In genomic region chr5:157858527-157859226, GRCh38 we compare ENCODE assay signal across 8 cellular contexts. TPM values are rescaled to one million over a fixed set of nuclear protein-coding genes. Genes with fewer than 3 reads are reported as not detected.
DNase-seq lines count a peak whose midpoint lies in the region; FAIRE-seq and TF ChIP-seq lines count a peak whose summit lies in the region.

CLINT1 (minus strand) TSS chr5:157859145; CDS start chr5:157858970, 175 bp downstream.

- peaks cover 53% of the 10 kb centered on the region for H3K4me1 ChIP-seq in MM.1S (ENCODE audit: low read length)
- peaks cover 10% of the 10 kb centered on the region for H3K4me1 ChIP-seq in SJSA1 (replicated peaks)
- H3K4me1 ChIP-seq in stomach smooth muscle (ENCODE audit: control insufficient read depth, insufficient read depth, low read length) = peaks cover 3% of the 10 kb centered on the region

- peaks cover 2% of the 10 kb centered on the region for H3K36me3 Mint-ChIP-seq in neural crest cell (ENCODE audit: low read depth)

- peak; percentile 88 for DNase-seq in EL
- DNase-seq in H54 (ENCODE audit: insufficient read length, low spot score) = peak; percentile 92
- peak; percentile 91 for DNase-seq in MM.1S
- peak; percentile 87 to 95 for DNase-seq in SJSA1 (ENCODE audit: low read depth in 1 of 2, low spot score in 2 of 2)
- peak; percentile 61 to 83 (median 76) for DNase-seq in activated naive CD4-positive, alpha-beta T cell (lab: John Stamatoyannopoulos, UW)
- peak; percentile 81 to 95 for DNase-seq in foreskin fibroblast
- peak; percentile 83 for DNase-seq in neural crest cell (ENCODE audit: low read depth, low spot score)

- H3K27ac Mint-ChIP-seq in neural crest cell (ENCODE audit: unreplicated experiment) = peak within 1 kb of the TSS; percentile 97

- TF ChIP-seq POLR2A in H54 (IDR thresholded peaks at IDR 0.05; ENCODE audit: low read depth, low read length) = peak; percentile 88

- H3K27me3 ChIP-seq in MM.1S (replicated peaks; ENCODE audit: insufficient read depth, low read length) (no peaks in the 10 kb centered on the region), SJSA1 (replicated peaks) (no peaks in the 10 kb centered on the region), stomach smooth muscle (ENCODE audit: control insufficient read depth in 1 of 2, insufficient read depth in 2 of 2, low read length in 2 of 2) (no peaks in the 10 kb centered on the region)

- peak within 1 kb of the TSS; percentile 93 for H3K4me3 ChIP-seq in MM.1S (ENCODE audit: low read length)
- peak within 1 kb of the TSS; percentile 61 for H3K4me3 ChIP-seq in SJSA1
- H3K4me3 ChIP-seq in foreskin fibroblast (ENCODE audit: low read depth in 1 of 2, low read length in 2 of 2) = peak within 1 kb of the TSS; percentile 84 to 92
- H3K4me3 ChIP-seq in stomach smooth muscle (ENCODE audit: low read length in 2 of 2) = peak within 1 kb of the TSS; percentile 91 to 92

- H3K9me3 ChIP-seq in MM.1S (replicated peaks; ENCODE audit: insufficient read depth, low read length) (no peaks in the 10 kb centered on the region), SJSA1 (replicated peaks) (no peaks in the 10 kb centered on the region), stomach smooth muscle (ENCODE audit: control insufficient read depth in 2 of 2, low read length in 2 of 2) (no peaks in the 10 kb centered on the region)

- H3K4me3 Mint-ChIP-seq in neural crest cell = peak within 1 kb of the TSS; percentile 97

- H4K20me1 ChIP-seq in MM.1S (ENCODE audit: insufficient read depth, low read length) = peaks cover 12% of the 10 kb centered on the region

- peaks cover 36% of the 10 kb centered on the region for H3K4me1 Mint-ChIP-seq in neural crest cell

- H3K9me2 ChIP-seq in MM.1S (replicated peaks; ENCODE audit: insufficient read depth, low read length) = no peaks in the 10 kb centered on the region

- H3K27ac ChIP-seq in MM.1S (ENCODE audit: low read length) (peak within 1 kb of the TSS; percentile 94; the same call in 1 of the 2 replicates), SJSA1 (peak within 1 kb of the TSS; percentile 62), stomach smooth muscle (ENCODE audit: low read length) (peak within 1 kb of the TSS; percentile 71)

- H3K36me3 ChIP-seq in MM.1S (replicated peaks; ENCODE audit: insufficient read depth, low read length) = 0 out of 2 replicates have a peak, but pooled peaks cover 4% of the 10 kb centered on the region
- peaks cover 13% of the 10 kb centered on the region for H3K36me3 ChIP-seq in SJSA1
- no peaks in the 10 kb centered on the region for H3K36me3 ChIP-seq in stomach smooth muscle (ENCODE audit: control insufficient read depth in 2 of 2, insufficient read depth in 2 of 2, low read length in 2 of 2)

- H3K4me2 ChIP-seq in MM.1S (ENCODE audit: low read depth, low read length) = peak within 1 kb of the TSS; percentile 92

- H3K9ac ChIP-seq in MM.1S (ENCODE audit: low read length) = peak within 1 kb of the TSS; percentile 88
- peak within 1 kb of the TSS; percentile 91 to 93 for H3K9ac ChIP-seq in stomach smooth muscle (ENCODE audit: low read length in 2 of 2)

- H3K27me3 Mint-ChIP-seq in neural crest cell (ENCODE audit: low read depth) = peaks cover 2% of the 10 kb centered on the region

- peaks cover 56% of the 10 kb centered on the region for H3K79me2 ChIP-seq in MM.1S (ENCODE audit: low read length)

- TF ChIP-seq CTCF in MM.1S (IDR thresholded peaks at IDR 0.05; ENCODE audit: low read length) (no peak), foreskin fibroblast (IDR thresholded peaks at IDR 0.05; ENCODE audit: low read depth, low read length) (no peak), neural crest cell (conservative IDR thresholded peaks at IDR 0.05) (peak; percentile 13)

- H3F3A ChIP-seq in MM.1S (ENCODE audit: insufficient read depth, low read length) = peaks cover 41% of the 10 kb centered on the region

- no peak for FAIRE-seq in H54 (lab: Jason Lieb, UNC)

- no peaks in the 10 kb centered on the region for H3K9me3 Mint-ChIP-seq in neural crest cell

- H2AFZ ChIP-seq in MM.1S (ENCODE audit: low read length) = peak within 1 kb of the TSS; percentile 73

RNA-seq across cellular contexts. Expression of gene CLINT1, which starts in this region (rescaled TPM):
- total RNA-seq in SJSA1 (2014; rRNA removed; shearing (Covaris generic)) = 79.4 and 95.4 TPM in 2 replicates
- total RNA-seq in neural crest cell = 53.8 TPM in 2 replicates

Comparison
In these comparisons a context has a peak if more than half of its experiments do, and no peak if none do; other contexts are left out.
1. Peak in every context shown above with its lines: DNase-seq, H3K4me3 ChIP-seq and H3K27ac ChIP-seq.